ENCODE assay signal across 34 cellular contexts in genomic region chr16:2960183-2961010, GRCh38. TPM values are rescaled to one million over a fixed set of nuclear protein-coding genes. Genes with fewer than 3 reads are reported as not detected.
DNase-seq lines count a peak whose midpoint lies in the region; ATAC-seq, FAIRE-seq and TF ChIP-seq lines count a peak whose summit lies in the region.
"Had no signal": no experiment of that assay in that cellular context is flagged by ENCODE, and none has a peak within 500 bp of the region (broad histone marks: within the 10 kb centered on the region; RNA-seq: fewer than 3 reads in every experiment).

No MANE protein-coding gene starts in this region.

- peaks cover under 1 to 25% of the 10 kb centered on the region in 2 experiments; a peak in 3 of 5 replicates for H3K27me3 ChIP-seq in HepG2 (ENCODE audit: control insufficient read depth in 1 of 2, insufficient read depth in 2 of 2, low read length in 2 of 2)
- peaks cover 4 to 18% of the 10 kb centered on the region in 2 donors for H3K27me3 ChIP-seq in right lobe of liver
- peaks cover 91% of the 10 kb centered on the region for H3K27me3 ChIP-seq in transverse colon
- H3K27me3 ChIP-seq: testis had no signal

- no peak for DNase-seq in HepG2 (ENCODE audit: low spot score)
- DNase-seq in right lobe of liver: no peak
- peak; percentile 20 for DNase-seq in SK-N-DZ (ENCODE audit: low spot score)
- DNase-seq in transverse colon: peak; percentile 20
- no peak for DNase-seq in H4 (ENCODE audit: low spot score)
- DNase-seq: activated B cell treated with CpG ODN at 0.5 μM for 24 hours; activated CD4-positive, alpha-beta T cell treated with anti-CD3 and anti-CD28 coated beads, Interleukin-2, amount 50 U/mL, for 4 hours; activated naive CD4-positive, alpha-beta T cell treated with anti-CD3 and anti-CD28 coated beads, Interleukin-2, amount 10 ng/mL, durations not matched to agents 7 days and 5 days; activated T-cell treated with anti-CD3 and anti-CD28 coated beads, Interleukin-2, amount 50 U/mL, for 72 hours; amniotic stem cell; brain microvascular endothelial cell; GF-D8; left ventricle myocardium inferior; naive B cell; NCI-H1092; NCI-H187; NCI-H2171 treated with DMSO at 0.1 percent for 48 hours; NCI-H524; SJCRH30; stimulated activated naive CD8-positive, alpha-beta T cell treated with anti-CD3 and anti-CD28 coated beads, Interleukin-15, Interleukin-2, amounts not matched to agents 100 U/mL and 50 U/mL, for 24 hours; T-cell; testis had no signal

- TF ChIP-seq CTCF in HepG2 (CRISPR knock-in tag; IDR thresholded peaks at IDR 0.05) (no peak), right lobe of liver (IDR thresholded peaks at IDR 0.05) (no peak), transverse colon (IDR thresholded peaks at IDR 0.05) (no peak)

- H3K27ac ChIP-seq in HepG2 (ENCODE audit: extremely low read length, insufficient read depth, low read length) (no peak overlapping the region), right lobe of liver (no peak overlapping the region), transverse colon (no peak overlapping the region)
- H3K27ac ChIP-seq: brain microvascular endothelial cell, gastroesophageal sphincter, left ventricle myocardium inferior, SJCRH30, testis had no signal

- H4K20me1 ChIP-seq in HepG2 (ENCODE audit: insufficient read depth, low read length): no peaks in the 10 kb centered on the region

- H3K9me3 ChIP-seq in HepG2 (ENCODE audit: low read length) (no peaks in the 10 kb centered on the region), right lobe of liver (no peaks in the 10 kb centered on the region), transverse colon (no peaks in the 10 kb centered on the region)
- H3K9me3 ChIP-seq: gastroesophageal sphincter, left ventricle myocardium inferior, SJCRH30, testis had no signal

- TF ChIP-seq POLR2A in HepG2 (IDR thresholded peaks at IDR 0.05; ENCODE audit: insufficient read depth in 1 of 2, low read depth in 2 of 2, low read length in 2 of 2): no peak
- TF ChIP-seq POLR2A in right lobe of liver (IDR thresholded peaks at IDR 0.05): no peak
- no peak for TF ChIP-seq POLR2A in transverse colon (IDR thresholded peaks at IDR 0.05)

- TF ChIP-seq EP300 in HepG2 (IDR thresholded peaks at IDR 0.05; ENCODE audit: low read depth in 2 of 2, low read length in 2 of 2) (no peak), HepG2 (CRISPR knock-in tag; IDR thresholded peaks at IDR 0.05; ENCODE audit: borderline replicate concordance) (no peak), transverse colon (IDR thresholded peaks at IDR 0.05; ENCODE audit: low read depth) (no peak)

- no peaks in the 10 kb centered on the region for H3K36me3 ChIP-seq in HepG2 (replicated peaks in 1 of 2; ENCODE audit: control insufficient read depth in 1 of 2, insufficient read depth in 2 of 2, low read length in 2 of 2)
- no peaks in the 10 kb centered on the region for H3K36me3 ChIP-seq in right lobe of liver
- no peaks in the 10 kb centered on the region for H3K36me3 ChIP-seq in transverse colon
- H3K36me3 ChIP-seq: brain microvascular endothelial cell, gastroesophageal sphincter, left ventricle myocardium inferior, SJCRH30 had no signal

- no peak for TF ChIP-seq RAD21 in HepG2 (CRISPR knock-in tag; IDR thresholded peaks at IDR 0.05)

- no peak overlapping the region for H3K9ac ChIP-seq in HepG2 (ENCODE audit: insufficient read depth, low read depth, low read length)

- BruUV-seq in HepG2 (replicated peaks; lab: Mats Ljungman, UMichigan): no TSS peak

- no peak for FAIRE-seq in HepG2 (lab: Jason Lieb, UNC)
- FAIRE-seq: endothelial cell of umbilical vein, islet of Langerhans, RCC 7860, urothelium cell line had no signal

- no peaks in the 10 kb centered on the region for H3K79me2 ChIP-seq in HepG2 (ENCODE audit: insufficient read depth, low read length)

- POLR2A ChIA-PET in HepG2 (lab: Yijun Ruan, JAX): no interaction called here

- no peak overlapping the region for H2AFZ ChIP-seq in HepG2 (ENCODE audit: low read length)

- H3K4me3 ChIP-seq in HepG2 (replicated peaks in 1 of 3; ENCODE audit: insufficient read depth in 1 of 3, low read depth in 2 of 3, low read length in 3 of 3) (no peak overlapping the region), right lobe of liver (no peak overlapping the region), transverse colon (no peak overlapping the region)
- H3K4me3 ChIP-seq: gastroesophageal sphincter, left ventricle myocardium inferior, SJCRH30, testis had no signal

- CTCF ChIA-PET in HepG2 (lab: Yijun Ruan, JAX; ENCODE audit: low intra/inter-chr PET ratio, low total read pairs): interaction anchor here (1.8 kb wide), 1 partner anchor 23 kb away, joined by 12 read pairs; no protein-coding TSS in a partner anchor

- H3K4me1 ChIP-seq in HepG2 (ENCODE audit: insufficient read depth, low read length) (peaks cover 30% of the 10 kb centered on the region), right lobe of liver (peaks cover 0 to 11% (median 5%) of the 10 kb centered on the region in 4 donors), transverse colon (peaks cover 22 to 34% (median 33%) of the 10 kb centered on the region in 4 donors)

- ATAC-seq in HepG2: no peak
- no peak for ATAC-seq in right lobe of liver
- no peak for ATAC-seq in HG03175 (IDR thresholded peaks at IDR 0.05; ENCODE audit: unreplicated experiment)
- ATAC-seq: activated T-cell treated with anti-CD3 and anti-CD28 coated beads, Interleukin-2, amount 50 U/mL, for 72 hours; gastroesophageal sphincter; stimulated activated naive CD8-positive, alpha-beta T cell treated with anti-CD3 and anti-CD28 coated beads, Interleukin-15, Interleukin-2, amounts not matched to agents 100 U/mL and 50 U/mL, for 24 hours; T-cell had no signal

- WGBS in HepG2 (ENCODE audit: low lambda C conversion rate): 27% methylated on average over 12 of the region's 17 CpGs
- WGBS in right lobe of liver (ENCODE audit: insufficient coverage, low coverage, low lambda C conversion rate, missing lambda C conversion rate): 64% methylated on average over 11 of the region's 17 CpGs
- WGBS in transverse colon (ENCODE audit: low coverage in 1 of 2), 2 donors: 0 to 68% methylated on average over 1 to 16 of the region's 17 CpGs

- intact Hi-C loops in HepG2 (cut with micrococcal nuclease; ENCODE audit: unreplicated experiment): no loop called here
- intact Hi-C loops in right lobe of liver (cut with DNase I): no loop called here
- intact Hi-C loops in transverse colon (cut with DNase I; ENCODE audit: low total_unique reads): no loop called here

- H3K4me2 ChIP-seq in HepG2 (ENCODE audit: low read depth, low read length): no peak overlapping the region

- in situ Hi-C loops in HepG2 (cut with HindIII; ENCODE audit: extremely low pct_ligation_motif_present, low pct_unique_long_range_greater_than_20kb): no loop called here
- in situ Hi-C loops in transverse colon (cut with MboI; ENCODE audit: low pct_ligation_motif_present in 1 of 4, low pct_unique_long_range_greater_than_20kb in 1 of 4, low sequenced_read_pairs in 3 of 4): no loop called here

RNA-seq across cellular contexts. Expression of gene KREMEN2, which starts 3.7 kb away (rescaled TPM):
- 0.51 and 1.2 TPM in 2 replicates for total RNA-seq in HepG2 (2016; rRNA removed; fragmentation: Illumina TruSeq; extraction: Trizol)
- not detected in 2 replicates for total RNA-seq in HepG2 (2016; cell fraction: cytosol; rRNA removed; fragmentation: Illumina TruSeq; extraction: Trizol; ENCODE audit: low read depth)
- 0.37 and 1.4 TPM in 2 replicates for total RNA-seq in HepG2 (2016; cell fraction: insoluble cytoplasmic fraction; rRNA removed; fragmentation: Illumina TruSeq; extraction: Trizol)
- 0.25 and 0.31 TPM in 2 replicates for total RNA-seq in HepG2 (2016; cell fraction: membrane; rRNA removed; fragmentation: Illumina TruSeq; extraction: Trizol)
- total RNA-seq in HepG2 (2016; cell fraction: nucleus; rRNA removed; fragmentation: Illumina TruSeq; extraction: Trizol): 0.84 and 0.88 TPM in 2 replicates
- polyA plus RNA-seq in HepG2 (2011; rRNA removed): 0.48 and 1.0 TPM in 2 replicates
- 0.50 and 1.1 TPM in 2 replicates for polyA plus RNA-seq in HepG2 (2011; cell fraction: cytosol; rRNA removed)
- polyA plus RNA-seq in HepG2 (2011; cell fraction: nucleus; rRNA removed): 2.7 and 4.2 TPM in 2 replicates
- polyA plus RNA-seq in HepG2 (2012): 0.37 and 0.42 TPM in 2 replicates
- polyA plus RNA-seq in HepG2 (2016; cell fraction: cytosol; fragmentation: Illumina TruSeq; extraction: Trizol; ENCODE audit: low read depth): 0.07 and 0.14 TPM in 2 replicates
- 0.38 and 0.40 TPM in 2 replicates for polyA plus RNA-seq in HepG2 (2016; cell fraction: insoluble cytoplasmic fraction; fragmentation: Illumina TruSeq; extraction: Trizol; ENCODE audit: low read depth)
- 0.12 and 0.13 TPM in 2 replicates for polyA plus RNA-seq in HepG2 (2016; cell fraction: membrane; fragmentation: Illumina TruSeq; extraction: Trizol; ENCODE audit: low read depth)
- 0.93 and 1.5 TPM in 2 replicates for polyA plus RNA-seq in HepG2 (2016; cell fraction: nucleus; fragmentation: Illumina TruSeq; extraction: Trizol; ENCODE audit: insufficient read depth, low read depth)
- 0.33 and 0.68 TPM in 2 replicates for polyA minus RNA-seq in HepG2 (2011; rRNA and poly(A)+ RNA removed; ENCODE audit: low replicate concordance)
- polyA minus RNA-seq in HepG2 (2011; cell fraction: cytosol; rRNA and poly(A)+ RNA removed): 0.49 and 0.62 TPM in 2 replicates
- polyA minus RNA-seq in HepG2 (2011; cell fraction: nucleus; rRNA and poly(A)+ RNA removed): not detected in 2 replicates
- not detected for total RNA-seq in right lobe of liver
- polyA plus RNA-seq in SK-N-DZ (2014; cell fraction: cytosol; rRNA removed): 16.9 and 22.7 TPM in 2 replicates
- 45.5 and 46.1 TPM in 2 replicates for polyA plus RNA-seq in SK-N-DZ (2014; cell fraction: nucleus; rRNA removed)
- 1 to 10 TPM in 2 of 4 donors, under 1 TPM in 1, not detected in 1; 0.79 to 3.2 (median 1.1) TPM for total RNA-seq in transverse colon
- total RNA-seq in H4 (2014; rRNA removed; shearing (Covaris generic)): 6.0 and 11.0 TPM in 2 replicates
- total RNA-seq: chondrocyte, endothelial cell of umbilical vein, fibroblast of lung, gastroesophageal sphincter, left ventricle myocardium inferior, mesenteric fat pad, omental fat pad had no signal
- polyA plus RNA-seq: BJ, endothelial cell of umbilical vein, fibroblast of lung had no signal

RNA-seq across cellular contexts. Expression of gene PAQR4, which starts 8.8 kb away (rescaled TPM):
- 15.6 and 24.8 TPM in 2 replicates for total RNA-seq in HepG2 (2016; rRNA removed; fragmentation: Illumina TruSeq; extraction: Trizol)
- total RNA-seq in HepG2 (2016; cell fraction: cytosol; rRNA removed; fragmentation: Illumina TruSeq; extraction: Trizol; ENCODE audit: low read depth): 7.8 and 8.9 TPM in 2 replicates
- 13.6 and 26.2 TPM in 2 replicates for total RNA-seq in HepG2 (2016; cell fraction: insoluble cytoplasmic fraction; rRNA removed; fragmentation: Illumina TruSeq; extraction: Trizol)
- total RNA-seq in HepG2 (2016; cell fraction: membrane; rRNA removed; fragmentation: Illumina TruSeq; extraction: Trizol): 19.5 and 26.0 TPM in 2 replicates
- total RNA-seq in HepG2 (2016; cell fraction: nucleus; rRNA removed; fragmentation: Illumina TruSeq; extraction: Trizol): 16.6 and 19.1 TPM in 2 replicates
- 15.9 and 17.4 TPM in 2 replicates for polyA plus RNA-seq in HepG2 (2011; rRNA removed)
- 11.1 and 17.3 TPM in 2 replicates for polyA plus RNA-seq in HepG2 (2011; cell fraction: cytosol; rRNA removed)
- polyA plus RNA-seq in HepG2 (2011; cell fraction: nucleus; rRNA removed): 29.7 and 33.7 TPM in 2 replicates
- 6.7 and 7.6 TPM in 2 replicates for polyA plus RNA-seq in HepG2 (2012)
- polyA plus RNA-seq in HepG2 (2016; cell fraction: cytosol; fragmentation: Illumina TruSeq; extraction: Trizol; ENCODE audit: low read depth): 6.6 and 8.9 TPM in 2 replicates
- 15.6 and 18.9 TPM in 2 replicates for polyA plus RNA-seq in HepG2 (2016; cell fraction: insoluble cytoplasmic fraction; fragmentation: Illumina TruSeq; extraction: Trizol; ENCODE audit: low read depth)
- 15.5 and 18.8 TPM in 2 replicates for polyA plus RNA-seq in HepG2 (2016; cell fraction: membrane; fragmentation: Illumina TruSeq; extraction: Trizol; ENCODE audit: low read depth)
- polyA plus RNA-seq in HepG2 (2016; cell fraction: nucleus; fragmentation: Illumina TruSeq; extraction: Trizol; ENCODE audit: insufficient read depth, low read depth): 35.6 and 37.9 TPM in 2 replicates
- polyA minus RNA-seq in HepG2 (2011; rRNA and poly(A)+ RNA removed; ENCODE audit: low replicate concordance): 34.1 and 50.0 TPM in 2 replicates
- polyA minus RNA-seq in HepG2 (2011; cell fraction: cytosol; rRNA and poly(A)+ RNA removed): 12.6 and 13.7 TPM in 2 replicates
- 4.7 and 6.1 TPM in 2 replicates for polyA minus RNA-seq in HepG2 (2011; cell fraction: nucleus; rRNA and poly(A)+ RNA removed)
- total RNA-seq in right lobe of liver: 1 to 10 TPM in 4 of 6 experiments, under 1 TPM in 2; 0.93 to 6.1 (median 3.3) TPM
- polyA plus RNA-seq in SK-N-DZ (2014; cell fraction: cytosol; rRNA removed): 61.7 and 66.7 TPM in 2 replicates
- 84.7 and 92.4 TPM in 2 replicates for polyA plus RNA-seq in SK-N-DZ (2014; cell fraction: nucleus; rRNA removed)
- 1 to 10 TPM in 3 of 4 donors, not detected in 1; 3.0 to 5.9 (median 4.4) TPM for total RNA-seq in transverse colon
- 14.4 and 17.9 TPM in 2 replicates for total RNA-seq in H4 (2014; rRNA removed; shearing (Covaris generic))

RNA-seq across cellular contexts. Expression of gene PKMYT1, which starts 19.8 kb away (rescaled TPM):
- total RNA-seq in HepG2 (2016; rRNA removed; fragmentation: Illumina TruSeq; extraction: Trizol): 8.4 and 27.8 TPM in 2 replicates
- total RNA-seq in HepG2 (2016; cell fraction: cytosol; rRNA removed; fragmentation: Illumina TruSeq; extraction: Trizol; ENCODE audit: low read depth): 8.3 and 10.7 TPM in 2 replicates
- total RNA-seq in HepG2 (2016; cell fraction: insoluble cytoplasmic fraction; rRNA removed; fragmentation: Illumina TruSeq; extraction: Trizol): 8.6 and 25.9 TPM in 2 replicates
- total RNA-seq in HepG2 (2016; cell fraction: membrane; rRNA removed; fragmentation: Illumina TruSeq; extraction: Trizol): 12.7 and 13.0 TPM in 2 replicates
- total RNA-seq in HepG2 (2016; cell fraction: nucleus; rRNA removed; fragmentation: Illumina TruSeq; extraction: Trizol): 27.2 and 33.5 TPM in 2 replicates
- 6.6 and 7.0 TPM in 2 replicates for polyA plus RNA-seq in HepG2 (2011; rRNA removed)
- polyA plus RNA-seq in HepG2 (2011; cell fraction: cytosol; rRNA removed): 1.9 and 8.9 TPM in 2 replicates
- 26.5 and 50.1 TPM in 2 replicates for polyA plus RNA-seq in HepG2 (2011; cell fraction: nucleus; rRNA removed)
- 6.9 and 11.9 TPM in 2 replicates for polyA plus RNA-seq in HepG2 (2012)
- polyA plus RNA-seq in HepG2 (2016; cell fraction: cytosol; fragmentation: Illumina TruSeq; extraction: Trizol; ENCODE audit: low read depth): 5.7 and 6.3 TPM in 2 replicates
- 14.9 and 16.6 TPM in 2 replicates for polyA plus RNA-seq in HepG2 (2016; cell fraction: insoluble cytoplasmic fraction; fragmentation: Illumina TruSeq; extraction: Trizol; ENCODE audit: low read depth)
- polyA plus RNA-seq in HepG2 (2016; cell fraction: membrane; fragmentation: Illumina TruSeq; extraction: Trizol; ENCODE audit: low read depth): 6.9 and 8.9 TPM in 2 replicates
- 68.0 and 69.8 TPM in 2 replicates for polyA plus RNA-seq in HepG2 (2016; cell fraction: nucleus; fragmentation: Illumina TruSeq; extraction: Trizol; ENCODE audit: insufficient read depth, low read depth)
- polyA minus RNA-seq in HepG2 (2011; rRNA and poly(A)+ RNA removed; ENCODE audit: low replicate concordance): 9.6 and 11.3 TPM in 2 replicates
- 3.5 and 4.1 TPM in 2 replicates for polyA minus RNA-seq in HepG2 (2011; cell fraction: cytosol; rRNA and poly(A)+ RNA removed)
- polyA minus RNA-seq in HepG2 (2011; cell fraction: nucleus; rRNA and poly(A)+ RNA removed): 9.4 and 9.8 TPM in 2 replicates
- total RNA-seq in right lobe of liver: 1 to 10 TPM in 5 of 6 experiments, under 1 TPM in 1; 0.68 to 6.5 (median 1.7) TPM
- 90.4 and 97.4 TPM in 2 replicates for polyA plus RNA-seq in SK-N-DZ (2014; cell fraction: cytosol; rRNA removed)
- 238 and 259 TPM in 2 replicates for polyA plus RNA-seq in SK-N-DZ (2014; cell fraction: nucleus; rRNA removed)
- 1 to 10 TPM in 2 of 4 donors, under 1 TPM in 1, not detected in 1; 0.55 to 3.6 (median 3.0) TPM for total RNA-seq in transverse colon
- total RNA-seq in H4 (2014; rRNA removed; shearing (Covaris generic)): 19.9 and 26.0 TPM in 2 replicates

RNA-seq across cellular contexts. Expression of gene FLYWCH1, which starts 48.7 kb away (rescaled TPM):
- total RNA-seq in HepG2 (2016; rRNA removed; fragmentation: Illumina TruSeq; extraction: Trizol) (9.9 and 12.4 TPM in 2 replicates), right lobe of liver (10 to 100 TPM in 5 of 6 experiments, 1 to 10 TPM in 1; 9.3 to 19.8 (median 15.1) TPM), transverse colon (10 to 100 TPM; 29.1 to 59.1 (median 34.6) TPM)
- 2.1 and 2.4 TPM in 2 replicates for total RNA-seq in HepG2 (2016; cell fraction: cytosol; rRNA removed; fragmentation: Illumina TruSeq; extraction: Trizol; ENCODE audit: low read depth)
- 7.4 and 12.0 TPM in 2 replicates for total RNA-seq in HepG2 (2016; cell fraction: insoluble cytoplasmic fraction; rRNA removed; fragmentation: Illumina TruSeq; extraction: Trizol)
- total RNA-seq in HepG2 (2016; cell fraction: membrane; rRNA removed; fragmentation: Illumina TruSeq; extraction: Trizol): 5.7 and 6.7 TPM in 2 replicates
- total RNA-seq in HepG2 (2016; cell fraction: nucleus; rRNA removed; fragmentation: Illumina TruSeq; extraction: Trizol): 7.5 and 8.9 TPM in 2 replicates
- 7.3 and 11.3 TPM in 2 replicates for polyA plus RNA-seq in HepG2 (2011; rRNA removed)
- 7.4 and 13.0 TPM in 2 replicates for polyA plus RNA-seq in HepG2 (2011; cell fraction: cytosol; rRNA removed)
- 19.4 and 20.7 TPM in 2 replicates for polyA plus RNA-seq in HepG2 (2011; cell fraction: nucleus; rRNA removed)
- polyA plus RNA-seq in HepG2 (2012): 4.8 and 9.8 TPM in 2 replicates
- 1.4 and 1.7 TPM in 2 replicates for polyA plus RNA-seq in HepG2 (2016; cell fraction: cytosol; fragmentation: Illumina TruSeq; extraction: Trizol; ENCODE audit: low read depth)
- 9.4 and 11.6 TPM in 2 replicates for polyA plus RNA-seq in HepG2 (2016; cell fraction: insoluble cytoplasmic fraction; fragmentation: Illumina TruSeq; extraction: Trizol; ENCODE audit: low read depth)
- 5.2 and 5.3 TPM in 2 replicates for polyA plus RNA-seq in HepG2 (2016; cell fraction: membrane; fragmentation: Illumina TruSeq; extraction: Trizol; ENCODE audit: low read depth)
- 18.2 and 22.5 TPM in 2 replicates for polyA plus RNA-seq in HepG2 (2016; cell fraction: nucleus; fragmentation: Illumina TruSeq; extraction: Trizol; ENCODE audit: insufficient read depth, low read depth)
- 19.9 and 35.0 TPM in 2 replicates for polyA minus RNA-seq in HepG2 (2011; rRNA and poly(A)+ RNA removed; ENCODE audit: low replicate concordance)
- 6.9 and 10.6 TPM in 2 replicates for polyA minus RNA-seq in HepG2 (2011; cell fraction: cytosol; rRNA and poly(A)+ RNA removed)
- polyA minus RNA-seq in HepG2 (2011; cell fraction: nucleus; rRNA and poly(A)+ RNA removed): 6.5 and 7.6 TPM in 2 replicates
- polyA plus RNA-seq in SK-N-DZ (2014; cell fraction: cytosol; rRNA removed): 8.9 and 24.9 TPM in 2 replicates
- polyA plus RNA-seq in SK-N-DZ (2014; cell fraction: nucleus; rRNA removed): 16.2 and 22.0 TPM in 2 replicates
- total RNA-seq in H4 (2014; rRNA removed; shearing (Covaris generic)): 9.1 and 13.1 TPM in 2 replicates

RNA-seq across cellular contexts. Expression of gene CLDN9, which starts 52.3 kb away (rescaled TPM):
- total RNA-seq in HepG2 (2016; rRNA removed; fragmentation: Illumina TruSeq; extraction: Trizol): 0.08 and 0.15 TPM in 2 replicates
- not detected in 2 replicates for total RNA-seq in HepG2 (2016; cell fraction: cytosol; rRNA removed; fragmentation: Illumina TruSeq; extraction: Trizol; ENCODE audit: low read depth)
- 0.09 and 0.11 TPM in 2 replicates for total RNA-seq in HepG2 (2016; cell fraction: insoluble cytoplasmic fraction; rRNA removed; fragmentation: Illumina TruSeq; extraction: Trizol)
- total RNA-seq in HepG2 (2016; cell fraction: membrane; rRNA removed; fragmentation: Illumina TruSeq; extraction: Trizol): 0.09 and 0.14 TPM in 2 replicates
- total RNA-seq in HepG2 (2016; cell fraction: nucleus; rRNA removed; fragmentation: Illumina TruSeq; extraction: Trizol): not detected in 2 replicates
- polyA plus RNA-seq in HepG2 (2011; rRNA removed): 0.26 and 0.48 TPM in 2 replicates
- polyA plus RNA-seq in HepG2 (2011; cell fraction: cytosol; rRNA removed): 0.26 and 0.52 TPM in 2 replicates
- polyA plus RNA-seq in HepG2 (2011; cell fraction: nucleus; rRNA removed): 2.1 and 2.4 TPM in 2 replicates
- polyA plus RNA-seq in HepG2 (2012): 0.32 and 0.53 TPM in 2 replicates
- 0.08 and 0.20 TPM in 2 replicates for polyA plus RNA-seq in HepG2 (2016; cell fraction: cytosol; fragmentation: Illumina TruSeq; extraction: Trizol; ENCODE audit: low read depth)
- 0.15 and 0.17 TPM in 2 replicates for polyA plus RNA-seq in HepG2 (2016; cell fraction: insoluble cytoplasmic fraction; fragmentation: Illumina TruSeq; extraction: Trizol; ENCODE audit: low read depth)
- 0.15 TPM in 1 of 2 replicates, not detected in the other for polyA plus RNA-seq in HepG2 (2016; cell fraction: membrane; fragmentation: Illumina TruSeq; extraction: Trizol; ENCODE audit: low read depth)
- polyA plus RNA-seq in HepG2 (2016; cell fraction: nucleus; fragmentation: Illumina TruSeq; extraction: Trizol; ENCODE audit: insufficient read depth, low read depth): 1.1 and 1.3 TPM in 2 replicates
- 0.26 and 1.1 TPM in 2 replicates for polyA minus RNA-seq in HepG2 (2011; rRNA and poly(A)+ RNA removed; ENCODE audit: low replicate concordance)
- 0.44 and 0.79 TPM in 2 replicates for polyA minus RNA-seq in HepG2 (2011; cell fraction: cytosol; rRNA and poly(A)+ RNA removed)
- polyA minus RNA-seq in HepG2 (2011; cell fraction: nucleus; rRNA and poly(A)+ RNA removed): 0.77 and 0.99 TPM in 2 replicates
- total RNA-seq in right lobe of liver: 1 to 10 TPM in 2 of 6 experiments, under 1 TPM in 4; 0.25 to 1.7 (median 0.92) TPM
- not detected in 2 replicates for polyA plus RNA-seq in SK-N-DZ (2014; cell fraction: cytosol; rRNA removed)
- 0.17 TPM in 1 of 2 replicates, not detected in the other for polyA plus RNA-seq in SK-N-DZ (2014; cell fraction: nucleus; rRNA removed)
- total RNA-seq in transverse colon: 1 to 10 TPM in 1 of 4 donors, under 1 TPM in 1, not detected in 2; 0.55 to 1.1 TPM
- total RNA-seq in H4 (2014; rRNA removed; shearing (Covaris generic)): not detected in 2 replicates
- total RNA-seq: activated B cell treated with CpG ODN at 0.5 μM for 24 hours, chondrocyte, endothelial cell of umbilical vein, fibroblast of lung, mesenteric fat pad, SJCRH30, skeletal muscle tissue had no signal
- polyA plus RNA-seq: BJ, fibroblast of lung had no signal

Comparison
In these comparisons a context has a peak if more than half of its experiments do, and no peak if none do; other contexts are left out.
1. DNase-seq: peak in SK-N-DZ (single experiment) and transverse colon (single experiment); none in HepG2 (single experiment), right lobe of liver (0 of 3) and H4 (single experiment).